Comparison of ENCODE assay signal across 1 cellular context in genomic region chr2:230847883-230848388, GRCh38.
TF ChIP-seq lines count a peak whose summit lies in the region.

No MANE protein-coding gene starts in this region.

TF ChIP-seq in HepG2, 621 proteins besides CTCF, POLR2A, EP300 and RAD21 (continued from another document and continues in another):
- no peak for TF ChIP-seq RERE (CRISPR knock-in tag; IDR thresholded peaks at IDR 0.05; ENCODE audit: low read depth)
- TF ChIP-seq PAXIP1 (CRISPR knock-in tag; conservative IDR thresholded peaks at IDR 0.05) = no peak
- no peak for TF ChIP-seq BCL3 (CRISPR knock-in tag; IDR thresholded peaks at IDR 0.05)
- no peak for TF ChIP-seq ZNF780A (CRISPR knock-in tag; IDR thresholded peaks at IDR 0.05)
- no peak for TF ChIP-seq ARNT2 (CRISPR knock-in tag; IDR thresholded peaks at IDR 0.05; ENCODE audit: low read depth)
- 0 out of 2 replicates have a peak, but pooled peaks have one; percentile 55 for TF ChIP-seq ZBTB43 (CRISPR knock-in tag; conservative IDR thresholded peaks at IDR 0.05)
- TF ChIP-seq TRIM24 (CRISPR knock-in tag; IDR thresholded peaks at IDR 0.05) = no peak
- peak; percentile 61; the same call in 1 of the 2 replicates for TF ChIP-seq ZNF274 (CRISPR knock-in tag; IDR thresholded peaks at IDR 0.05)
- TF ChIP-seq ZBTB7B (CRISPR knock-in tag; IDR thresholded peaks at IDR 0.05) = peak; percentile 31; the same call in 1 of the 2 replicates
- no peak for TF ChIP-seq CHCHD3 (CRISPR knock-in tag; IDR thresholded peaks at IDR 0.05)
- TF ChIP-seq ZNF646 (CRISPR knock-in tag; IDR thresholded peaks at IDR 0.05) = no peak
- TF ChIP-seq ZNF280D (CRISPR knock-in tag; IDR thresholded peaks at IDR 0.05) = no peak
- TF ChIP-seq RBM39 (IDR thresholded peaks at IDR 0.05; ENCODE audit: low read depth, low read length, poor library complexity, severe bottlenecking) = peak; percentile 88
- peak; percentile 35 for TF ChIP-seq HNRNPLL (IDR thresholded peaks at IDR 0.05; ENCODE audit: low read depth, low read length, poor library complexity, severe bottlenecking)
- TF ChIP-seq ISL2 (CRISPR knock-in tag; IDR thresholded peaks at IDR 0.05) = peak; percentile 61; the same call in 1 of the 2 replicates
- TF ChIP-seq SOX5 (CRISPR knock-in tag; IDR thresholded peaks at IDR 0.05; ENCODE audit: borderline replicate concordance) = peak; percentile 22; the same call in 1 of the 2 replicates
- no peak for TF ChIP-seq CENPBD1 (CRISPR knock-in tag; IDR thresholded peaks at IDR 0.05; ENCODE audit: borderline replicate concordance, low read depth)
- TF ChIP-seq ZNF350 (CRISPR knock-in tag; IDR thresholded peaks at IDR 0.05; ENCODE audit: borderline replicate concordance, low read depth) = peak; percentile 64; the same call in 1 of the 2 replicates
- no peak for TF ChIP-seq NBN (conservative IDR thresholded peaks at IDR 0.05)
- TF ChIP-seq ATRX (CRISPR knock-in tag; IDR thresholded peaks at IDR 0.05; ENCODE audit: borderline replicate concordance) = no peak
- TF ChIP-seq ZUFSP (CRISPR knock-in tag; IDR thresholded peaks at IDR 0.05; ENCODE audit: borderline replicate concordance) = no peak
- peak; percentile 43; the same call in 1 of the 2 replicates for TF ChIP-seq THAP9 (CRISPR knock-in tag; IDR thresholded peaks at IDR 0.05; ENCODE audit: borderline replicate concordance)
- no peak for TF ChIP-seq RBFOX2 (IDR thresholded peaks at IDR 0.05; ENCODE audit: low read depth, low read length)
